1 cellular context compared by ENCODE assay signal in the genomic region with DNA sequence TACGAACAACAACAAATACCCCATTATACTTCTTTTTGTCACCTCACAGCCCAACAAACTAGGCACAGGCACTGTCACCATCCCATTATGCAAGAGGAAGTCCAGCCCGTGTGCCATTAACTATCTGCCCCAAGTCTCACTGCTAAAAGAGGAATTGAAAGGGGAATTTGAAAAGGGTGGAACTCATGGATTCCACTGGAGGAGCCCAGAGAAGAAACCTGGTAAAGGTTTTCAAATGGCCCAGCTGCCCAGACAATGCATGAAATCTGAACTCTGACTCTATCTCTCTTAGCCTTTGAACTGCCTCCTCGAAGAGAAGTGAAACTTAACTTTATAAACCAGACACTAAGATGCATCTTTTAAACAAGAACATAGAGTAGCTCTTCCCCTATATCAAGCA.
TF ChIP-seq lines count a peak whose summit lies in the region.

No MANE protein-coding gene starts in this region.

TF ChIP-seq in HepG2, 621 proteins besides CTCF, POLR2A, EP300 and RAD21 (continued from another document):
- TF ChIP-seq ZNF276 (CRISPR knock-in tag; IDR thresholded peaks at IDR 0.05; ENCODE audit: low read depth) = no peak
TF ChIP-seq in HepG2: peak in this region for 0.
